7 cellular contexts compared by ENCODE assay signal in the genomic region with DNA sequence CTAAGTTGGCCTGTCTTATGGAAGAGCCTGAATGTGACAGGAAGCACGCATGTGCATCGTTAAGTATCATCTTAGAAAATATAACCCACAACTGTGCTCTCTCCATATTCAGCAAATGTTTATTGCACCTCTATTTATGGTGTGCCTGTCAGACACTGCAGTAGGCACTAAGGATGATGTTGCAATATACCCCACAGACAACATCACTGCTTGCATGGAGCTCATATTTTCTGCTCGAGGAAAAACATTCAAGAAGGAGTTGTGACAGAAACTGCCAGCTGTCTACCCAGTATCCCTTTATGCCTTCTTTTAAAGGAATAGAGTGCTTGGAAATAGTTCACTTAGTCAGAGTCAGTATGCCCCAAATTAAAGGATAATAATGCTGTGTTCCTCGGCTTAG.
"Had no signal": no experiment of that assay in that cellular context is flagged by ENCODE, and none has a peak within 500 bp of the region (broad histone marks: within the 10 kb centered on the region; RNA-seq: fewer than 3 reads in every experiment).

No MANE protein-coding gene starts in this region.

- H3K27me3 Mint-ChIP-seq: IgD-negative memory B cell had no signal

- H3K4me1 Mint-ChIP-seq: IgD-negative memory B cell had no signal

- DNase-seq: GM23248, GOT3, H7, HFFc6, KBM-7 had no signal

- H3K4me3 Mint-ChIP-seq: HFFc6, IgD-negative memory B cell had no signal

- ATAC-seq: HCT116 had no signal

- H3K27ac Mint-ChIP-seq: HFFc6 had no signal
